In the genomic region with DNA sequence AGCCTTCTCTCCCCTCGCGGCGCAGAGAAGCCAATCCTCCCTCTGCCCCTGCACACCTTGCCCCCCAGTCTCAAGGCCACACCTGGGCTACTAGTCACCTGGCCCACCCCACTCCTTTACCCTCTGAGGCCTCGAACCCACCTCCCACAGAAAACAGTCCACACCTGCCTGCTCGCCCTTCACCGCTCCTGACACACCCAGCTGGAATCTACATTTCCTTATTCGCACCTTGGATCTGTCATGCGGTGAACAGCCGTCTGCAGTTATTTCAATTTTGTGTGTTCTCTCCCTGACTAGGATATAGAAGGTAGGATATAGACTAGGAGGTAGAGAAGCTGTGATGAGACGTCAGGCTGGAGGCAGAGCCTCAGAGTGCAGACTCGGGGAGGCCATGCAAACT, we compare ENCODE assay signal across 23 cellular contexts. TPM values are rescaled to one million over a fixed set of nuclear protein-coding genes. Genes with fewer than 3 reads are reported as not detected.
"Had no signal": no experiment of that assay in that cellular context is flagged by ENCODE, and none has a peak within 500 bp of the region (broad histone marks: within the 10 kb centered on the region; RNA-seq: fewer than 3 reads in every experiment).

No MANE protein-coding gene starts in this region.

- H3K36me3 Mint-ChIP-seq: activated CD4-positive, alpha-beta memory T cell treated with anti-CD3 and anti-CD28 coated beads for 36 hours; activated naive CD4-positive, alpha-beta T cell treated with anti-CD3 and anti-CD28 coated beads, Interleukin-2, amount 10 ng/mL, durations not matched to agents 7 days and 5 days; activated naive CD8-positive, alpha-beta T cell treated with anti-CD3 and anti-CD28 coated beads, Interleukin-2, amount 10 ng/mL, durations not matched to agents 7 days and 5 days; brain; stimulated activated naive B cell treated with anti-CD40 and anti-IgM and Interleukin-4, amounts not matched to agents 10 μg/mL and 1 μg/mL and 100 μg/mL, for 72 hours had no signal

- H3K27me3 ChIP-seq: ascending aorta, esophagus muscularis mucosa, neutrophil, right lobe of liver, testis, transverse colon had no signal

- H3K36me3 ChIP-seq: ascending aorta, esophagus muscularis mucosa, heart right ventricle, neutrophil, right lobe of liver, transverse colon had no signal

- H3K27ac ChIP-seq: ascending aorta, esophagus muscularis mucosa, heart right ventricle, neutrophil, right lobe of liver, testis, transverse colon had no signal

- ATAC-seq: left cardiac atrium, T-helper 17 cell had no signal

- H3K4me1 ChIP-seq: ascending aorta, heart right ventricle, right lobe of liver, testis, transverse colon had no signal

- H3K4me1 Mint-ChIP-seq: nephron had no signal

- H3K4me3 ChIP-seq: ascending aorta, esophagus muscularis mucosa, heart right ventricle, right lobe of liver, testis, transverse colon had no signal

- H3K4me3 Mint-ChIP-seq: activated CD4-positive, alpha-beta memory T cell treated with anti-CD3 and anti-CD28 coated beads for 36 hours; activated CD4-positive, alpha-beta T cell treated with anti-CD3 and anti-CD28 coated beads, Interleukin-2, amount 10 ng/mL, durations not matched to agents 24 days and 14 days; activated naive CD4-positive, alpha-beta T cell treated with anti-CD3 and anti-CD28 coated beads, Interleukin-2, amount 10 ng/mL, durations not matched to agents 7 days and 5 days; activated naive CD8-positive, alpha-beta T cell treated with anti-CD3 and anti-CD28 coated beads, Interleukin-2, amount 10 ng/mL, durations not matched to agents 7 days and 5 days; activated T-helper 1 cell treated with anti-CD3 and anti-CD28 coated beads, Interleukin-12 subunit alpha, Interleukin-12 subunit beta, Interleukin-2, Interleukin-4 antibody, amounts not matched to agents 30 ng/mL and 10 ng/mL and 1 ng/mL, durations not matched to agents 14 hours and 24 hours and 36 hours; brain; nephron; stimulated activated naive B cell treated with anti-CD40 and anti-IgM and Interleukin-4, amounts not matched to agents 10 μg/mL and 1 μg/mL and 100 μg/mL, for 72 hours; T-helper 17 cell had no signal

- H3K9me3 Mint-ChIP-seq: activated CD4-positive, alpha-beta memory T cell treated with anti-CD3 and anti-CD28 coated beads for 36 hours; activated CD4-positive, alpha-beta T cell treated with anti-CD3 and anti-CD28 coated beads, Interleukin-2, amount 10 ng/mL, durations not matched to agents 24 days and 14 days; activated naive CD4-positive, alpha-beta T cell treated with anti-CD3 and anti-CD28 coated beads, Interleukin-2, amount 10 ng/mL, durations not matched to agents 7 days and 5 days; activated naive CD8-positive, alpha-beta T cell treated with anti-CD3 and anti-CD28 coated beads, Interleukin-2, amount 10 ng/mL, durations not matched to agents 7 days and 5 days; activated T-helper 1 cell treated with anti-CD3 and anti-CD28 coated beads, Interleukin-12 subunit alpha, Interleukin-12 subunit beta, Interleukin-2, Interleukin-4 antibody, amounts not matched to agents 30 ng/mL and 10 ng/mL and 1 ng/mL, durations not matched to agents 14 hours and 24 hours and 36 hours; brain; nephron; stimulated activated naive B cell treated with anti-CD40 and anti-IgM and Interleukin-4, amounts not matched to agents 10 μg/mL and 1 μg/mL and 100 μg/mL, for 72 hours had no signal

- DNase-seq: activated CD4-positive, alpha-beta memory T cell treated with anti-CD3 and anti-CD28 coated beads for 36 hours; activated CD8-positive, alpha-beta memory T cell treated with anti-CD3 and anti-CD28 coated beads, Interleukin-2, amount 50 U/mL, for 4 hours; activated naive CD4-positive, alpha-beta T cell treated with anti-CD3 and anti-CD28 coated beads, Interleukin-2, amount 10 ng/mL, durations not matched to agents 7 days and 5 days; activated naive CD8-positive, alpha-beta T cell treated with anti-CD3 and anti-CD28 coated beads, Interleukin-2, amount 10 ng/mL, durations not matched to agents 7 days and 5 days; activated T-cell treated with anti-CD3 and anti-CD28 coated beads, Interleukin-2, amount 50 U/mL, for 1 hour; cortex of kidney; foreskin melanocyte; heart right ventricle; left cardiac atrium; right lobe of liver; stimulated activated naive B cell treated with anti-CD40 and anti-IgM and Interleukin-4, amounts not matched to agents 10 μg/mL and 1 μg/mL and 100 μg/mL, for 72 hours; T-helper 17 cell; T1000; testis; transverse colon had no signal

- H3K27me3 Mint-ChIP-seq: activated naive CD8-positive, alpha-beta T cell treated with anti-CD3 and anti-CD28 coated beads, Interleukin-2, amount 10 ng/mL, durations not matched to agents 7 days and 5 days had no signal

- H3K27ac Mint-ChIP-seq: activated CD4-positive, alpha-beta memory T cell treated with anti-CD3 and anti-CD28 coated beads for 36 hours; activated naive CD4-positive, alpha-beta T cell treated with anti-CD3 and anti-CD28 coated beads, Interleukin-2, amount 10 ng/mL, durations not matched to agents 7 days and 5 days; activated naive CD8-positive, alpha-beta T cell treated with anti-CD3 and anti-CD28 coated beads, Interleukin-2, amount 10 ng/mL, durations not matched to agents 7 days and 5 days; brain; nephron; stimulated activated naive B cell treated with anti-CD40 and anti-IgM and Interleukin-4, amounts not matched to agents 10 μg/mL and 1 μg/mL and 100 μg/mL, for 72 hours; T-helper 17 cell had no signal

RNA-seq across cellular contexts. Expression of gene SMKR1, which starts 29.4 kb away (rescaled TPM):
- polyA plus RNA-seq: liver had no signal
